Comparison of ENCODE assay signal across 8 cellular contexts in genomic region chr16:3611145-3611977, GRCh38. TPM values are rescaled to one million over a fixed set of nuclear protein-coding genes. Genes with fewer than 3 reads are reported as not detected.
DNase-seq lines count a peak whose midpoint lies in the region; ATAC-seq and TF ChIP-seq lines count a peak whose summit lies in the region.

SLX4 (minus strand) TSS chr16:3611606; CDS start chr16:3608964, 2,642 bp downstream.

- H3K4me1 Mint-ChIP-seq in Caco-2 (ENCODE audit: low read depth, unreplicated experiment), result peaks cover 28% of the 10 kb centered on the region

- no peaks in the 10 kb centered on the region for H3K27me3 Mint-ChIP-seq in Caco-2 (ENCODE audit: insufficient read depth, unreplicated experiment)

- intact Hi-C loops in Caco-2 (cut with micrococcal nuclease; ENCODE audit: unreplicated experiment), result no loop called here

- H3K27me3 ChIP-seq in Caco-2 (replicated peaks; ENCODE audit: control insufficient read depth, insufficient read depth, low read length), result no peaks in the 10 kb centered on the region
- H3K27me3 ChIP-seq in HUES48 (ENCODE audit: control insufficient read depth, insufficient read depth, low read length), result no peaks in the 10 kb centered on the region
- H3K27me3 ChIP-seq in NT2/D1 (ENCODE audit: insufficient read depth, insufficient read length), result no peaks in the 10 kb centered on the region
- H3K27me3 ChIP-seq in endocrine pancreas (ENCODE audit: control insufficient read depth, insufficient read depth, low read length), result no peaks in the 10 kb centered on the region

- H3K27ac Mint-ChIP-seq in Caco-2 (ENCODE audit: unreplicated experiment), result peak within 1 kb of the TSS; percentile 94

- peaks cover 6% of the 10 kb centered on the region for H3K36me3 Mint-ChIP-seq in Caco-2 (ENCODE audit: insufficient read depth, unreplicated experiment)

- peak within 1 kb of the TSS; percentile 94 for H3K4me3 Mint-ChIP-seq in Caco-2 (ENCODE audit: unreplicated experiment)

- CTCF ChIA-PET in Caco-2 (lab: Charles Lee), result no interaction called here

- BruUV-seq in Caco-2 (replicated peaks; lab: Mats Ljungman, UMichigan), result TSS peak; percentile 48

- ATAC-seq in GM21423 (IDR thresholded peaks at IDR 0.05; ENCODE audit: unreplicated experiment), result peak; percentile 88

- H3K9me3 Mint-ChIP-seq in Caco-2 (ENCODE audit: unreplicated experiment), result no peaks in the 10 kb centered on the region

- H3K9ac ChIP-seq in HUES48 (ENCODE audit: low read depth, low read length) (peak within 1 kb of the TSS; percentile 59), NT2/D1 (ENCODE audit: insufficient read length, low read depth) (peak within 1 kb of the TSS; percentile 93), endocrine pancreas (ENCODE audit: control insufficient read depth, insufficient read depth, low read length) (peak within 1 kb of the TSS; percentile 97)

- H3K4me1 ChIP-seq in Caco-2 (peaks cover 12% of the 10 kb centered on the region; the same call in 1 of the 2 replicates), HUES48 (ENCODE audit: control insufficient read depth, insufficient read depth, low read length) (peaks cover 11% of the 10 kb centered on the region), NT2/D1 (ENCODE audit: insufficient read depth, insufficient read length) (peaks cover 3% of the 10 kb centered on the region), endocrine pancreas (ENCODE audit: control insufficient read depth, insufficient read depth, low read length) (no peaks in the 10 kb centered on the region)

- H3K36me3 ChIP-seq in Caco-2 (ENCODE audit: control insufficient read depth, insufficient read depth, low read length) (no peaks in the 10 kb centered on the region; the same call in 1 of the 2 replicates), HUES48 (ENCODE audit: control insufficient read depth, insufficient read depth, low read length) (peaks cover 12% of the 10 kb centered on the region; the same call in 1 of the 2 replicates), NT2/D1 (ENCODE audit: insufficient read depth, insufficient read length, low read length) (peaks cover 31% of the 10 kb centered on the region), endocrine pancreas (ENCODE audit: control insufficient read depth, insufficient read depth, low read length) (no peaks in the 10 kb centered on the region)

- H3K27ac ChIP-seq in HUES48 (ENCODE audit: low read depth, low read length), result peak within 1 kb of the TSS; percentile 84

- POLR2A ChIA-PET in Caco-2 (lab: Charles Lee), result interaction anchor here (0.5 kb wide), 1 partner anchor 84 kb away, joined by 7 read pairs; no protein-coding TSS in a partner anchor

- peak; percentile 84 to 93 for DNase-seq in Caco-2
- peak; percentile 89 for DNase-seq in NT2/D1 (ENCODE audit: low read depth, low spot score)
- peak; percentile 70 to 90 (median 82) for DNase-seq in activated CD8-positive, alpha-beta memory T cell treated with anti-CD3 and anti-CD28 coated beads for 48 hours (ENCODE audit: low read depth in 2 of 3, low spot score in 2 of 3)
- DNase-seq in mesenteric fat pad (ENCODE audit: low spot score), result peak; percentile 97
- DNase-seq in stimulated activated CD8-positive, alpha-beta memory T cell treated with anti-CD3 and anti-CD28 coated beads, Interleukin-12 subunit alpha, Interleukin-12 subunit beta, amount 100 ng/mL, for 4 hours (ENCODE audit: low read depth), result peak; percentile 85

- no peak for TF ChIP-seq CTCF in Caco-2 (IDR thresholded peaks at IDR 0.05; ENCODE audit: insufficient read depth in 1 of 2, low read depth in 1 of 2, low read length in 1 of 2, severe bottlenecking in 1 of 2, unreplicated experiment in 1 of 2)

- peak within 1 kb of the TSS; percentile 80 for H3K4me3 ChIP-seq in Caco-2 (ENCODE audit: low read depth, low read length)
- H3K4me3 ChIP-seq in HUES48 (ENCODE audit: low read depth, low read length), result peak within 1 kb of the TSS; percentile 95
- H3K4me3 ChIP-seq in NT2/D1 (ENCODE audit: insufficient read length, low read depth), result peak within 1 kb of the TSS; percentile 93
- H3K4me3 ChIP-seq in endocrine pancreas (ENCODE audit: control insufficient read depth, insufficient read depth, low read length), result peak within 1 kb of the TSS; percentile 73

- H3K9me3 ChIP-seq in Caco-2 (no peaks in the 10 kb centered on the region), HUES48 (ENCODE audit: control insufficient read depth, insufficient read depth, low read length) (no peaks in the 10 kb centered on the region), NT2/D1 (ENCODE audit: insufficient read depth, low read length) (no peaks in the 10 kb centered on the region), endocrine pancreas (ENCODE audit: control insufficient read depth, low read length) (no peaks in the 10 kb centered on the region)

RNA-seq across cellular contexts. Expression of gene SLX4, which starts in this region (rescaled TPM):
- 9.6 and 10.4 TPM in 2 replicates for total RNA-seq in Caco-2 (2022)
- 4.4 TPM for total RNA-seq in mesenteric fat pad

Comparison
In these comparisons a context has a peak if more than half of its experiments do, and no peak if none do; other contexts are left out.
1. Peak in every context shown above with its lines: DNase-seq, ATAC-seq, H3K4me3 ChIP-seq and H3K27ac ChIP-seq.